8 cellular contexts compared by ENCODE assay signal in the genomic region with DNA sequence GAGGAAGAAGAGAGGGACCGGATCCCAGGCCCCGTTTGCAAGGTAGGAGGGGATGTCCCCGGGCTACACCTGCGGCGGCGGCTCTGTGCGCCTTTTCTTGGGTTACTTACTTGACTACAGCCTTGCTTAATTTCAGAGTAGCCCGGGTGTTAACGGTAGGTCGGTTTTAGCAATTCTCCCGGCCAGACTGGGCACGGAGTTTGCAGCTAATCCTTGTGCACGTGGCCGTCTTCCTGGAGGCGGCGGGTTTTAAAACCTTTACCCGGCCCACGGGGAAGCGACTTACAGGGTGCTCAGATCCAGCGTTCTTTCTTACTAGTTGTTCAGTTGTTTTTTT. TPM values are rescaled to one million over a fixed set of nuclear protein-coding genes. Genes with fewer than 3 reads are reported as not detected.
DNase-seq lines count a peak whose midpoint lies in the region; ATAC-seq, FAIRE-seq and TF ChIP-seq lines count a peak whose summit lies in the region.

No MANE protein-coding gene starts in this region.

- intact Hi-C loops in K562 (cut with micrococcal nuclease) (loop anchor here (1.0 to 5.0 kb wide), 3 partner anchors 13 to 219 kb away; a partner anchor contains a TSS), mucosa of descending colon (cut with DNase I, micrococcal nuclease) (no loop called here)

- TF ChIP-seq POLR2A in K562 (conservative IDR thresholded peaks at IDR 0.05): no peak

- TF ChIP-seq CTCF in K562 (IDR thresholded peaks at IDR 0.05 in 2 of 3, conservative IDR thresholded peaks at IDR 0.05 in 1 of 3; ENCODE audit: insufficient read depth in 2 of 3, low read depth in 1 of 3, low read length in 3 of 3) (no peak), mucosa of descending colon (IDR thresholded peaks at IDR 0.05) (no peak)

- no peak for TF ChIP-seq EP300 in K562 (IDR thresholded peaks at IDR 0.05; ENCODE audit: low read length)

- H3K27me3 ChIP-seq in K562 (ENCODE audit: control insufficient read depth in 2 of 2, insufficient read depth in 2 of 2, low read length in 2 of 2): no peaks in the 10 kb centered on the region

- POLR2A ChIA-PET in K562 (lab: Yijun Ruan, JAX): interaction anchor here (0.5 to 6.4 kb wide), 28 partner anchors 9 to 1263 kb away, joined by 3 to 67 read pairs (median 5); a partner anchor contains a TSS

- H3K9me1 ChIP-seq in K562 (ENCODE audit: control insufficient read depth, insufficient read depth, low read length): no peaks in the 10 kb centered on the region

- H3K4me3 ChIP-seq in K562 (peak overlapping the region; percentile 94), mucosa of descending colon (peak overlapping the region; percentile 91)

- peak; percentile 34 for DNase-seq in stimulated activated CD4-positive, alpha-beta T cell treated with anti-CD3 and anti-CD28 coated beads, Interleukin-15, amount 100 ng/mL, for 24 hours
- no peak for DNase-seq in stimulated activated CD4-positive, alpha-beta T cell treated with anti-CD3 and anti-CD28 coated beads, Interleukin-2, amount 100 ng/mL, for 24 hours
- DNase-seq in K562 (ENCODE audit: extremely low read depth in 1 of 4, low spot score in 3 of 4): peak in 2 of 4 experiments; percentile 37 to 51
- DNase-seq in mucosa of descending colon: no peak
- no peak for DNase-seq in activated CD4-positive, CD25-positive, alpha-beta regulatory T cell (lab: John Stamatoyannopoulos, UW)
- DNase-seq in T-helper 1 cell: no peak
- no peak for DNase-seq in GM03348 (ENCODE audit: low spot score)

- under 1% methylated on average over 20 of the region's 20 CpGs for WGBS in K562 (ENCODE audit: insufficient coverage, low coverage, missing lambda C conversion rate)

- H3K4me1 ChIP-seq in K562 (replicated peaks in 1 of 2; ENCODE audit: control insufficient read depth in 2 of 2, insufficient read depth in 2 of 2, low read length in 2 of 2): peaks cover 8 to 10% of the 10 kb centered on the region in 2 experiments; a peak in 4 of 5 replicates
- peaks cover 23% of the 10 kb centered on the region for H3K4me1 ChIP-seq in mucosa of descending colon (ENCODE audit: low read depth)

- peak overlapping the region; percentile 83 for H2AFZ ChIP-seq in K562 (ENCODE audit: low read depth, low read length)

- TSS peak; percentile 67 for BruUV-seq in K562 (replicated peaks; lab: Mats Ljungman, UMichigan)

- H3K79me2 ChIP-seq in K562 (ENCODE audit: control insufficient read depth, insufficient read depth, low read length): peaks cover 99% of the 10 kb centered on the region

- ATAC-seq in HG03108 (IDR thresholded peaks at IDR 0.05; ENCODE audit: unreplicated experiment) (peak; percentile 4), K562 (peak; percentile 2), mucosa of descending colon (peak; percentile 4)

- H3K9ac ChIP-seq in K562 (ENCODE audit: insufficient read depth in 1 of 2, low read depth in 2 of 2, low read length in 2 of 2): peak overlapping the region; percentile 99 to 100

- peak overlapping the region; percentile 95 for H3K27ac ChIP-seq in K562 (ENCODE audit: extremely low read depth, low read depth, low read length)

- CTCF ChIA-PET in K562 (lab: Yijun Ruan, JAX; ENCODE audit: low intra/inter-chr PET ratio): no interaction called here

- H3K36me3 ChIP-seq in K562 (ENCODE audit: control insufficient read depth, insufficient read depth, low read length): peaks cover 83% of the 10 kb centered on the region
- no peaks in the 10 kb centered on the region for H3K36me3 ChIP-seq in mucosa of descending colon (ENCODE audit: low read depth)

- H3K9me3 ChIP-seq in K562 (replicated peaks; ENCODE audit: control insufficient read depth, insufficient read depth, low read depth, low read length) (no peaks in the 10 kb centered on the region), mucosa of descending colon (no peaks in the 10 kb centered on the region)

- peak overlapping the region; percentile 98 for H3K4me2 ChIP-seq in K562 (ENCODE audit: insufficient read depth, low read length)

- peaks cover 8% of the 10 kb centered on the region for H4K20me1 ChIP-seq in K562 (replicated peaks; ENCODE audit: control insufficient read depth, insufficient read depth, low read length)

- in situ Hi-C loops in K562 (cut with MboI): loop anchor here (25.0 kb wide), 1 partner anchor 1454 kb away; no protein-coding TSS in a partner anchor

- no peak for FAIRE-seq in K562 (lab: Jason Lieb, UNC)

- TF ChIP-seq RAD21 in K562 (CRISPR knock-in tag; conservative IDR thresholded peaks at IDR 0.05 in 1 of 2, IDR thresholded peaks at IDR 0.05 in 1 of 2): no peak

TF ChIP-seq in K562, 482 proteins besides CTCF, POLR2A, EP300 and RAD21 (continues in another document):
- TF ChIP-seq GABPA (tag; conservative IDR thresholded peaks at IDR 0.05; ENCODE audit: low read depth) (peak; percentile 94), RBM34 (IDR thresholded peaks at IDR 0.05; ENCODE audit: borderline replicate concordance, insufficient read depth, low read length) (no peak), KLF10 (CRISPR knock-in tag; IDR thresholded peaks at IDR 0.05) (no peak), XRCC4 (IDR thresholded peaks at IDR 0.05; ENCODE audit: extremely low read depth, insufficient read depth, insufficient read length) (no peak), TFAM (CRISPR knock-in tag; conservative IDR thresholded peaks at IDR 0.05) (no peak), ZNF224 (CRISPR knock-in tag; IDR thresholded peaks at IDR 0.05) (no peak), EWSR1 (IDR thresholded peaks at IDR 0.05; ENCODE audit: borderline replicate concordance, low read depth, partially characterized antibody) (no peak), CEBPG (CRISPR knock-in tag; IDR thresholded peaks at IDR 0.05) (no peak), CEBPG (tag; conservative IDR thresholded peaks at IDR 0.05 in 1 of 2, IDR thresholded peaks at IDR 0.05 in 1 of 2) (no peak)

RNA-seq across cellular contexts. Expression of a gene that starts 0.3 kb away (rescaled TPM):
- total RNA-seq in K562 (2011; cell fraction: chromatin; rRNA removed; ENCODE audit: low replicate concordance): 40.7 and 142 TPM in 2 replicates
- total RNA-seq in K562 (2011; cell fraction: nucleolus; rRNA removed): 26.7 and 34.7 TPM in 2 replicates
- 60.4 and 72.4 TPM in 2 replicates for total RNA-seq in K562 (2011; cell fraction: nucleoplasm; rRNA removed)
- 118 and 119 TPM in 2 replicates for total RNA-seq in K562 (2014; rRNA removed)
- total RNA-seq in K562 (2014; rRNA removed; fragmentation: Illumina TruSeq; extraction: Trizol): 159 and 166 TPM in 2 replicates
- 156 and 169 TPM in 2 replicates for total RNA-seq in K562 (2015; rRNA removed; fragmentation: Illumina TruSeq; extraction: Trizol)
- total RNA-seq in K562 (2021): 115 and 119 TPM in 2 replicates
- polyA plus RNA-seq in K562 (2011; rRNA removed): 112 and 161 TPM in 2 replicates
- polyA plus RNA-seq in K562 (2011; cell fraction: cytosol; rRNA removed): 17.1 and 48.8 TPM in 2 replicates
- polyA plus RNA-seq in K562 (2011; cell fraction: nucleus; rRNA removed): 26.1 and 46.6 TPM in 2 replicates
- polyA plus RNA-seq in K562 (2012): 59.1 and 82.5 TPM in 2 replicates
- 142 and 193 TPM in 2 replicates for polyA plus RNA-seq in K562 (2014; fragmentation: Illumina TruSeq; extraction: Trizol)
- 100 to 1,000 TPM; 125 to 157 TPM for polyA plus RNA-seq in K562 (2014; fragmentation: Nextera tagmentation; extraction: Ambion mirVana)
- 161 and 170 TPM in 2 replicates for polyA plus RNA-seq in K562 (2014; rRNA removed)
- polyA minus RNA-seq in K562 (2011; rRNA and poly(A)+ RNA removed): 104 and 106 TPM in 2 replicates
- 40.9 and 62.6 TPM in 2 replicates for polyA minus RNA-seq in K562 (2011; cell fraction: cytosol; rRNA and poly(A)+ RNA removed)
- polyA minus RNA-seq in K562 (2011; cell fraction: nucleus; rRNA and poly(A)+ RNA removed): 34.1 and 61.0 TPM in 2 replicates
- total RNA-seq in mucosa of descending colon: 10 to 100 TPM; 10.7 to 19.2 (median 18.2) TPM

RNA-seq across cellular contexts. Expression of a gene that starts 0.5 kb away (rescaled TPM):
- total RNA-seq in K562 (2011; cell fraction: chromatin; rRNA removed; ENCODE audit: low replicate concordance): 75.3 and 78.4 TPM in 2 replicates
- 50.4 and 59.2 TPM in 2 replicates for total RNA-seq in K562 (2011; cell fraction: nucleolus; rRNA removed)
- total RNA-seq in K562 (2011; cell fraction: nucleoplasm; rRNA removed): 51.7 and 52.6 TPM in 2 replicates
- 52.9 and 62.7 TPM in 2 replicates for total RNA-seq in K562 (2014; rRNA removed)
- total RNA-seq in K562 (2014; rRNA removed; fragmentation: Illumina TruSeq; extraction: Trizol): 59.4 and 60.9 TPM in 2 replicates
- total RNA-seq in K562 (2015; rRNA removed; fragmentation: Illumina TruSeq; extraction: Trizol): 52.4 and 60.8 TPM in 2 replicates
- 54.1 and 54.9 TPM in 2 replicates for total RNA-seq in K562 (2021)
- 52.1 and 78.1 TPM in 2 replicates for polyA plus RNA-seq in K562 (2011; rRNA removed)
- polyA plus RNA-seq in K562 (2011; cell fraction: cytosol; rRNA removed): 22.0 and 25.7 TPM in 2 replicates
- polyA plus RNA-seq in K562 (2011; cell fraction: nucleus; rRNA removed): 28.3 and 30.4 TPM in 2 replicates
- 33.4 and 56.4 TPM in 2 replicates for polyA plus RNA-seq in K562 (2012)
- 44.5 and 54.9 TPM in 2 replicates for polyA plus RNA-seq in K562 (2014; fragmentation: Illumina TruSeq; extraction: Trizol)
- polyA plus RNA-seq in K562 (2014; fragmentation: Nextera tagmentation; extraction: Ambion mirVana): 100 to 1,000 TPM; 120 to 148 TPM
- polyA plus RNA-seq in K562 (2014; rRNA removed): 54.4 and 69.3 TPM in 2 replicates
- 59.4 and 68.8 TPM in 2 replicates for polyA minus RNA-seq in K562 (2011; rRNA and poly(A)+ RNA removed)
- 30.7 and 38.0 TPM in 2 replicates for polyA minus RNA-seq in K562 (2011; cell fraction: cytosol; rRNA and poly(A)+ RNA removed)
- polyA minus RNA-seq in K562 (2011; cell fraction: nucleus; rRNA and poly(A)+ RNA removed): 52.6 and 58.6 TPM in 2 replicates
- 10 to 100 TPM; 12.0 to 14.7 (median 13.8) TPM for total RNA-seq in mucosa of descending colon

RNA-seq across cellular contexts. Expression of a gene that starts 13.5 kb away (rescaled TPM):
- 39.8 and 116 TPM in 2 replicates for total RNA-seq in K562 (2011; cell fraction: chromatin; rRNA removed; ENCODE audit: low replicate concordance)
- 17.7 and 25.3 TPM in 2 replicates for total RNA-seq in K562 (2011; cell fraction: nucleolus; rRNA removed)
- 46.5 and 68.7 TPM in 2 replicates for total RNA-seq in K562 (2011; cell fraction: nucleoplasm; rRNA removed)
- total RNA-seq in K562 (2014; rRNA removed) (77.5 and 83.3 TPM in 2 replicates), K562 (2014; rRNA removed; fragmentation: Illumina TruSeq; extraction: Trizol) (104 and 118 TPM in 2 replicates), K562 (2015; rRNA removed; fragmentation: Illumina TruSeq; extraction: Trizol) (98.0 and 102 TPM in 2 replicates), K562 (2021) (66.3 and 70.7 TPM in 2 replicates), mucosa of descending colon (10 to 100 TPM; 37.1 to 53.6 (median 40.1) TPM)
- polyA plus RNA-seq in K562 (2011; rRNA removed) (32.2 and 58.5 TPM in 2 replicates), K562 (2014; fragmentation: Illumina TruSeq; extraction: Trizol) (86.5 and 105 TPM in 2 replicates), K562 (2014; fragmentation: Nextera tagmentation; extraction: Ambion mirVana) (10 to 100 TPM; 26.6 to 29.7 TPM), K562 (2014; rRNA removed) (54.9 and 63.9 TPM in 2 replicates)
- polyA plus RNA-seq in K562 (2011; cell fraction: cytosol; rRNA removed): 7.0 and 12.1 TPM in 2 replicates
- 19.7 and 23.1 TPM in 2 replicates for polyA plus RNA-seq in K562 (2011; cell fraction: nucleus; rRNA removed)
- 51.5 and 71.1 TPM in 2 replicates for polyA plus RNA-seq in K562 (2012)
- polyA minus RNA-seq in K562 (2011; rRNA and poly(A)+ RNA removed): 80.9 and 97.2 TPM in 2 replicates
- polyA minus RNA-seq in K562 (2011; cell fraction: cytosol; rRNA and poly(A)+ RNA removed): 25.2 and 31.1 TPM in 2 replicates
- 20.7 and 45.9 TPM in 2 replicates for polyA minus RNA-seq in K562 (2011; cell fraction: nucleus; rRNA and poly(A)+ RNA removed)
